Comparison of ENCODE assay signal across 8 cellular contexts in genomic region chr1:58779837-58780585, GRCh38. TPM values are rescaled to one million over a fixed set of nuclear protein-coding genes. Genes with fewer than 3 reads are reported as not detected.
DNase-seq lines count a peak whose midpoint lies in the region; ATAC-seq and TF ChIP-seq lines count a peak whose summit lies in the region.

No MANE protein-coding gene starts in this region.

- H3K4me3 ChIP-seq in HCT116 (replicated peaks in 1 of 2; ENCODE audit: low read depth in 1 of 2, low read length in 2 of 2) (no peak overlapping the region), neural cell (ENCODE audit: low read length) (peak overlapping the region; percentile 93)

- CTCF ChIA-PET in HCT116 (lab: Charles Lee) = interaction anchor here (1.8 kb wide), 1 partner anchor 11 kb away, joined by 5 read pairs; no protein-coding TSS in a partner anchor

- no peak for TF ChIP-seq EP300 in neural cell (conservative IDR thresholded peaks at IDR 0.05; ENCODE audit: poor library complexity, severe bottlenecking)

- no peaks in the 10 kb centered on the region for H4K20me1 ChIP-seq in HCT116 (ENCODE audit: insufficient read depth)
- H4K20me1 ChIP-seq in neural cell (ENCODE audit: insufficient read depth) = peaks cover 26% of the 10 kb centered on the region

- H3F3A ChIP-seq in neural cell (ENCODE audit: insufficient read depth, low read length, poor library complexity, severe bottlenecking) = no peaks in the 10 kb centered on the region

- peaks cover 32% of the 10 kb centered on the region for H3K4me1 Mint-ChIP-seq in endothelial cell (ENCODE audit: unreplicated experiment)

- BruUV-seq in HCT116 (replicated peaks; lab: Mats Ljungman, UMichigan) = no TSS peak

- DNase-seq in A172 (ENCODE audit: low spot score) (peak; percentile 68), HCT116 (ENCODE audit: low read depth, low spot score) (no peak), RPMI7951 (ENCODE audit: low read depth) (peak; percentile 71), endothelial cell (ENCODE audit: low spot score) (no peak), posterior vena cava (ENCODE audit: low spot score) (no peak), ecto neural progenitor cell (ENCODE audit: low spot score) (no peak)
- DNase-seq in stimulated activated CD4-positive, alpha-beta T cell treated with anti-CD3 and anti-CD28 coated beads, Interleukin-4, amount 100 ng/mL, for 24 hours = no peak

- H3K27ac ChIP-seq in HCT116 (ENCODE audit: low read depth, low read length) (no peak overlapping the region), neural cell (ENCODE audit: low read length) (no peak overlapping the region)

- H2AFZ ChIP-seq in HCT116 (ENCODE audit: low read depth, low read length, poor library complexity, severe bottlenecking) (no peak overlapping the region), neural cell (ENCODE audit: low read depth, low read length) (no peak overlapping the region)

- TF ChIP-seq CTCF in HCT116 (IDR thresholded peaks at IDR 0.05 in 2 of 3, conservative IDR thresholded peaks at IDR 0.05 in 1 of 3; ENCODE audit: borderline replicate concordance in 1 of 3, insufficient read depth in 1 of 3, low read depth in 2 of 3, low read length in 2 of 3) = no peak
- no peak for TF ChIP-seq CTCF in endothelial cell (IDR thresholded peaks at IDR 0.05; ENCODE audit: unreplicated experiment)
- no peak for TF ChIP-seq CTCF in neural cell (IDR thresholded peaks at IDR 0.05; ENCODE audit: poor library complexity, severe bottlenecking)

- H3K9me3 Mint-ChIP-seq in endothelial cell (ENCODE audit: unreplicated experiment) = no peaks in the 10 kb centered on the region

- peak; percentile 3 for TF ChIP-seq POLR2A in HCT116 (IDR thresholded peaks at IDR 0.05; ENCODE audit: borderline replicate concordance, extremely low read depth, insufficient read depth, insufficient read length)

- no peak overlapping the region for H3K4me2 ChIP-seq in HCT116 (ENCODE audit: low read length)
- peak overlapping the region; percentile 85 for H3K4me2 ChIP-seq in neural cell (ENCODE audit: low read length)

- RAD21 ChIA-PET in HCT116 (lab: Charles Lee; ENCODE audit: low non-redundant PET in 1 of 2, low total read pairs in 2 of 2, uncharacterized antibody in 2 of 2, unreplicated experiment in 2 of 2) = no interaction called here

- H3K79me2 ChIP-seq in HCT116 (ENCODE audit: insufficient read depth, low read length) (peaks cover 15% of the 10 kb centered on the region), neural cell (replicated peaks; ENCODE audit: insufficient read depth, low read length) (peaks cover 22% of the 10 kb centered on the region)

- peaks cover 3 to 22% of the 10 kb centered on the region in 2 experiments; a peak in 3 of 4 replicates for H3K4me1 ChIP-seq in HCT116 (ENCODE audit: control insufficient read depth in 1 of 2, insufficient read depth in 2 of 2, low read length in 2 of 2)

- POLR2A ChIA-PET in HCT116 (lab: Charles Lee) = interaction anchor here (0.5 to 1.5 kb wide), 2 partner anchors 58 to 604 kb away, joined by 3 to 4 read pairs; no protein-coding TSS in a partner anchor

- no peak overlapping the region for H3K9ac ChIP-seq in HCT116 (ENCODE audit: low read length)
- H3K9ac ChIP-seq in neural cell (ENCODE audit: low read length) = peak overlapping the region; percentile 99

- ATAC-seq in HCT116 = no peak

- H3K27ac Mint-ChIP-seq in endothelial cell (ENCODE audit: unreplicated experiment) = peak overlapping the region; percentile 57

- TF ChIP-seq RAD21 in HCT116 (IDR thresholded peaks at IDR 0.05; ENCODE audit: low read depth) (no peak), neural cell (conservative IDR thresholded peaks at IDR 0.05) (no peak)

- H3K27me3 Mint-ChIP-seq in endothelial cell (ENCODE audit: unreplicated experiment) = peaks cover 15% of the 10 kb centered on the region

- H3K36me3 Mint-ChIP-seq in endothelial cell (ENCODE audit: low read depth, unreplicated experiment) = peaks cover 24% of the 10 kb centered on the region

- H3K9me2 ChIP-seq in HCT116 (ENCODE audit: insufficient read depth) (no peaks in the 10 kb centered on the region), neural cell (ENCODE audit: insufficient read depth, low read length) (no peaks in the 10 kb centered on the region)

- intact Hi-C loops in HCT116 (cut with micrococcal nuclease) = loop anchor here (10.0 kb wide), 1 partner anchor 655 kb away; no protein-coding TSS in a partner anchor
- intact Hi-C loops in posterior vena cava (cut with DNase I) = loop anchor here in 1 of 2 donors (10.0 kb wide), 1 partner anchor 115 kb away; no protein-coding TSS in a partner anchor

- no peaks in the 10 kb centered on the region for H3K36me3 ChIP-seq in HCT116 (ENCODE audit: control insufficient read depth in 1 of 2, insufficient read depth in 2 of 2, low read length in 2 of 2)
- H3K36me3 ChIP-seq in neural cell (ENCODE audit: insufficient read depth, low read length) = no peaks in the 10 kb centered on the region

- peak overlapping the region; percentile 79 for H3K4me3 Mint-ChIP-seq in endothelial cell (ENCODE audit: unreplicated experiment)

- H3K9me3 ChIP-seq in HCT116 (ENCODE audit: control insufficient read depth in 1 of 2, insufficient read depth in 1 of 2, low read depth in 1 of 2, low read length in 2 of 2) = no peaks in the 10 kb centered on the region
- H3K9me3 ChIP-seq in neural cell (ENCODE audit: low read length) = no peaks in the 10 kb centered on the region

- H3K27me3 ChIP-seq in HCT116 (ENCODE audit: insufficient read depth, low read length) = no peaks in the 10 kb centered on the region
- no peaks in the 10 kb centered on the region for H3K27me3 ChIP-seq in neural cell (ENCODE audit: insufficient read depth, low read depth, low read length)

TF ChIP-seq in HCT116, 20 proteins besides CTCF, POLR2A, EP300 and RAD21:
- TF ChIP-seq EZH2phosphoT487 (IDR thresholded peaks at IDR 0.05; ENCODE audit: borderline replicate concordance) = no peak
- peak; percentile 44; the same call in 1 of the 2 replicates for TF ChIP-seq POLR2AphosphoS5 (IDR thresholded peaks at IDR 0.05; ENCODE audit: low read depth, low read length)
- TF ChIP-seq SRF (IDR thresholded peaks at IDR 0.05; ENCODE audit: low read depth) = peak; percentile 82
- no peak for TF ChIP-seq ZFX (IDR thresholded peaks at IDR 0.05)
- no peak for TF ChIP-seq ZBTB33 (IDR thresholded peaks at IDR 0.05; ENCODE audit: extremely low read depth, insufficient replicate concordance, low read length)

TF ChIP-seq in neural cell, 6 proteins besides CTCF, POLR2A, EP300 and RAD21:
- TF ChIP-seq SMC3 (conservative IDR thresholded peaks at IDR 0.05; ENCODE audit: poor library complexity) (no peak), TAF1 (IDR thresholded peaks at IDR 0.05; ENCODE audit: low read depth) (no peak), POLR2AphosphoS5 (IDR thresholded peaks at IDR 0.05) (no peak)
TF ChIP-seq in neural cell: peak in this region for 0.

RNA-seq across cellular contexts. Expression of gene JUN, which starts 3.8 kb away (rescaled TPM):
- 73.6 and 82.2 TPM in 2 replicates for total RNA-seq in A172 (2014; rRNA removed; shearing (Covaris generic))
- total RNA-seq in HCT116 (2021; ENCODE audit: unreplicated experiment) (18.7 TPM), endothelial cell (ENCODE audit: unreplicated experiment) (56.3 TPM), posterior vena cava (100 to 1,000 TPM; 120 to 219 TPM)
- 42.4 and 58.4 TPM in 2 replicates for polyA plus RNA-seq in HCT116 (2012)
- total RNA-seq in RPMI7951 (2014; rRNA removed; shearing (Covaris generic)) = 36.6 and 49.7 TPM in 2 replicates
- 114 and 124 TPM in 2 replicates for polyA plus RNA-seq in neural cell
- 159 and 198 TPM in 2 replicates for polyA minus RNA-seq in neural cell

Comparison
In these comparisons a context has a peak if more than half of its experiments do, and no peak if none do; other contexts are left out.
1. DNase-seq: peak in A172 (single experiment) and RPMI7951 (single experiment); none in HCT116 (single experiment), endothelial cell (single experiment), stimulated activated CD4-positive, alpha-beta T cell treated with anti-CD3 and anti-CD28 coated beads, Interleukin-4, amount 100 ng/mL, for 24 hours (single experiment), posterior vena cava (single experiment) and ecto neural progenitor cell (single experiment).